In the genomic region with DNA sequence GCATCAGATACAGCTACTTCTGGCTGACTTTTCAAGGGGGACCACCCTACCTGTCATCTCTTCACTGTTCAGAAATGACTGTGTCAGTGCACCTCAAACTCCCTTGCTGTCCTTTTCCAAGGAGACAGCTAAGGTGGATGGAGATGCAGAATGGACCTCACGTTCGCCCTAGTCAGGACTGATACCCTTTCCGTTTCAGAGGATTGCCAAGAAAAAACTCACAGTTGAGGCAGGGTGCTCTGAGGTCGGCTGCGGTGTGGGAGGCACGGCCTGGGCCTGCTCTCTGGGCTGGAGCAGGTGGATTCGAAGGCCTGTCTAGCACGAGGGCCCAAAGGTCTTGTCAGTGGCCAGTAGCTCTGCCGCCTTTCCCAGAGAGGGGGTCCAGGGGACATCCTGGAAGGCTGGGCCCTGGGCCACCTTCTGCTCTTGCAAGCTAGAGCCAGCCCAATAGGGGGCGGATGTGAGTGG, we compare ENCODE assay signal across 6 cellular contexts. TPM values are rescaled to one million over a fixed set of nuclear protein-coding genes. Genes with fewer than 3 reads are reported as not detected.
DNase-seq lines count a peak whose midpoint lies in the region; ATAC-seq lines count a peak whose summit lies in the region.

No MANE protein-coding gene starts in this region.

- DNase-seq in activated CD4-positive, alpha-beta T cell treated with anti-CD3 and anti-CD28 coated beads for 24 hours (ENCODE audit: low read depth in 2 of 2): peak; percentile 70 to 75
- peak in 23 of 42 donors; percentile 51 to 80 (median 70) for DNase-seq in head of caudate nucleus
- peak; percentile 61 for DNase-seq in stimulated activated CD8-positive, alpha-beta memory T cell treated with anti-CD3 and anti-CD28 coated beads, Interleukin-12 subunit alpha, Interleukin-12 subunit beta, amount 100 ng/mL, for 24 hours (ENCODE audit: extremely low read depth)
- no peak for DNase-seq in dermis blood vessel endothelial cell
- DNase-seq in NCI-H2171 (lab: John Stamatoyannopoulos, UW): no peak

- intact Hi-C loops in head of caudate nucleus (cut with DNase I): no loop called here

- ATAC-seq in GM21515 (IDR thresholded peaks at IDR 0.05; ENCODE audit: unreplicated experiment): peak; percentile 2

RNA-seq across cellular contexts. Expression of gene MSMP, which starts 2.2 kb away (rescaled TPM):
- total RNA-seq in dermis blood vessel endothelial cell: 42.5 and 66.8 TPM in 2 replicates

RNA-seq across cellular contexts. Expression of gene RGP1, which starts 7.2 kb away (rescaled TPM):
- total RNA-seq in dermis blood vessel endothelial cell: 10.6 and 20.7 TPM in 2 replicates

RNA-seq across cellular contexts. Expression of gene GBA2, which starts 7.3 kb away (rescaled TPM):
- total RNA-seq in dermis blood vessel endothelial cell: 95.2 and 121 TPM in 2 replicates

RNA-seq across cellular contexts. Expression of gene CREB3, which starts 23.8 kb away (rescaled TPM):
- total RNA-seq in dermis blood vessel endothelial cell: 57.5 and 66.5 TPM in 2 replicates

RNA-seq across cellular contexts. Expression of gene TLN1, which starts 24.3 kb away (rescaled TPM):
- total RNA-seq in dermis blood vessel endothelial cell: 250 and 670 TPM in 2 replicates

Comparison
In these comparisons a context has a peak if more than half of its experiments do, and no peak if none do; other contexts are left out.
1. DNase-seq: peak in activated CD4-positive, alpha-beta T cell treated with anti-CD3 and anti-CD28 coated beads for 24 hours (2 of 2), head of caudate nucleus (23 of 42) and stimulated activated CD8-positive, alpha-beta memory T cell treated with anti-CD3 and anti-CD28 coated beads, Interleukin-12 subunit alpha, Interleukin-12 subunit beta, amount 100 ng/mL, for 24 hours (single experiment); none in dermis blood vessel endothelial cell (single experiment) and NCI-H2171 (single experiment).